ENCODE assay signal across 11 cellular contexts in genomic region chr7:131284702-131285419, GRCh38. TPM values are rescaled to one million over a fixed set of nuclear protein-coding genes. Genes with fewer than 3 reads are reported as not detected.
A peak's percentile ranks its signal among the peaks of the same experiment; 100 is the strongest.
DNase-seq lines count a peak whose midpoint lies in the region; ATAC-seq and TF ChIP-seq lines count a peak whose summit lies in the region.
"Had no signal": no experiment of that assay in that cellular context is flagged by ENCODE, and none has a peak within 500 bp of the region (broad histone marks: within the 10 kb centered on the region; RNA-seq: fewer than 3 reads in every experiment).

No MANE protein-coding gene starts in this region.

- no peak for ATAC-seq in GM21529 (IDR thresholded peaks at IDR 0.05; ENCODE audit: unreplicated experiment)

- TF ChIP-seq EP300 in ovary (IDR thresholded peaks at IDR 0.05) = peak; percentile 34

- no peak for TF ChIP-seq POLR2A in ovary (IDR thresholded peaks at IDR 0.05)

- no peak for TF ChIP-seq CTCF in fibroblast of mammary gland (conservative IDR thresholded peaks at IDR 0.05; ENCODE audit: control insufficient read depth, insufficient read depth, low read depth, low read length)
- TF ChIP-seq CTCF in ovary (IDR thresholded peaks at IDR 0.05) = no peak

- H3K36me3 ChIP-seq in SJCRH30 = no peaks in the 10 kb centered on the region
- H3K36me3 ChIP-seq in ovary = no peaks in the 10 kb centered on the region
- H3K36me3 ChIP-seq: Peyer's patch had no signal

- H3K4me1 ChIP-seq in SJCRH30 = 0 out of 2 replicates have a peak, but pooled peaks cover 6% of the 10 kb centered on the region
- peaks cover 3% of the 10 kb centered on the region for H3K4me1 ChIP-seq in ovary (ENCODE audit: insufficient read depth)
- H3K4me1 ChIP-seq: Peyer's patch had no signal

- intact Hi-C loops in ovary (cut with DNase I) = no loop called here

- H3K27me3 ChIP-seq in SJCRH30 (no peaks in the 10 kb centered on the region), ovary (no peaks in the 10 kb centered on the region)
- H3K27me3 ChIP-seq: Peyer's patch had no signal

- peak; percentile 66 for DNase-seq in AG20443 (ENCODE audit: low spot score)
- DNase-seq in SJCRH30 = peak; percentile 44 to 55
- peak; percentile 12 for DNase-seq in fibroblast of mammary gland (ENCODE audit: low read depth)
- peak; percentile 28 to 64 (median 43) for DNase-seq in ovary
- no peak for DNase-seq in UCSD-AML1 (lab: John Stamatoyannopoulos, UW; ENCODE audit: unreplicated experiment)
- DNase-seq in HPDE6-E6E7 (ENCODE audit: extremely low spot score) = no peak
- DNase-seq in SIG-M5 (lab: John Stamatoyannopoulos, UW) = no peak
- DNase-seq: AML-193, Peyer's patch, trophoblast cell had no signal

- H3K4me3 ChIP-seq in SJCRH30 = no peak overlapping the region
- H3K4me3 ChIP-seq in fibroblast of mammary gland (ENCODE audit: control insufficient read depth, low read depth, low read length) = no peak overlapping the region
- no peak overlapping the region for H3K4me3 ChIP-seq in ovary
- H3K4me3 ChIP-seq: Peyer's patch had no signal

- WGBS in ovary, 3 donors = 54 to 64% (median 59%) methylated on average over 13 of the region's 13 CpGs

- H3K9me3 ChIP-seq in SJCRH30 (replicated peaks) (no peaks in the 10 kb centered on the region), ovary (no peaks in the 10 kb centered on the region)
- H3K9me3 ChIP-seq: Peyer's patch had no signal

- no peak overlapping the region for H3K27ac ChIP-seq in SJCRH30
- H3K27ac ChIP-seq in ovary = peak overlapping the region; percentile 28 to 57

RNA-seq across cellular contexts. Expression of gene MKLN1, which starts 42.8 kb away (rescaled TPM):
- 48.5 and 57.9 TPM in 2 replicates for total RNA-seq in SJCRH30 (2014; rRNA removed; shearing (Covaris generic))
- total RNA-seq in ovary = 10 to 100 TPM; 46.6 to 87.1 (median 73.6) TPM
- 10 to 100 TPM; 12.7 to 26.5 TPM for polyA plus RNA-seq in ovary

Comparison
In these comparisons a context has a peak if more than half of its experiments do, and no peak if none do; other contexts are left out.
1. DNase-seq: peak in AG20443 (single experiment), SJCRH30 (2 of 2), fibroblast of mammary gland (single experiment) and ovary (5 of 5); none in UCSD-AML1 (single experiment), HPDE6-E6E7 (single experiment) and SIG-M5 (single experiment).